Comparison of ENCODE assay signal across 2 cellular contexts in the genomic region with DNA sequence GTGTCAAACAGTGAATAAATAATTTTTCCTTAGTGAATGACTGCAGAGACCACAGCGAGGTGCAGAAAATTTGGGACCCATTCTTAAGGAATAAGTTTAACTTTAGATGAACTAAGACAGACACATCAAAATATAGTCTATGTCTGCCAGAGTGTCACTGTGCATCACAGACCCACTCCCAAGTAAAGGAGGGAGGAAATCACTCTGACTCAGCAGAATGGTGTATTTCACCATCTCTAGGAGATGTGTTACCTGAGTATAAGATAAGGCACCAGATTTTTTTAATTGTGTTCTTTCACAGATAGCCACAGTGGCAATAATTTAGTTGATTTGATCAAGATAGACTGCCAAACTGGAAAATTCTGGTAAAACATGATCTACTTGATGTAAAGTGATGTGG.
TF ChIP-seq lines count a peak whose summit lies in the region.

No MANE protein-coding gene starts in this region.

TF ChIP-seq in A549, 52 proteins besides CTCF, POLR2A, EP300 and RAD21:
- TF ChIP-seq NFE2L2 (conservative IDR thresholded peaks at IDR 0.05; ENCODE audit: low read length) (peak; percentile 36; the same call in 1 of the 2 replicates), MAFK (IDR thresholded peaks at IDR 0.05; ENCODE audit: partially characterized antibody) (peak; percentile 82), HEYL (CRISPR knock-in tag; IDR thresholded peaks at IDR 0.05) (no peak)

TF ChIP-seq in K562, 482 proteins besides CTCF, POLR2A, EP300 and RAD21:
- TF ChIP-seq SMARCA4 (IDR thresholded peaks at IDR 0.05) (no peak), ZNF316 (IDR thresholded peaks at IDR 0.05) (peak; percentile 93), MTA2 (IDR thresholded peaks at IDR 0.05; ENCODE audit: low read depth) (no peak), HNRNPUL1 (IDR thresholded peaks at IDR 0.05; ENCODE audit: low read length) (no peak), NFE2 (IDR thresholded peaks at IDR 0.05; ENCODE audit: low read depth) (peak; percentile 81), ETV6 (IDR thresholded peaks at IDR 0.05; ENCODE audit: borderline replicate concordance in 1 of 2, low read depth in 2 of 2, low read length in 1 of 2) (no peak), ETV6 (CRISPR knock-in tag; IDR thresholded peaks at IDR 0.05; ENCODE audit: borderline replicate concordance) (no peak), KLF13 (tag; IDR thresholded peaks at IDR 0.05; ENCODE audit: borderline replicate concordance, low read depth) (no peak), E2F3 (CRISPR knock-in tag; IDR thresholded peaks at IDR 0.05) (no peak), PHF20 (IDR thresholded peaks at IDR 0.05; ENCODE audit: partially characterized antibody) (no peak), ZNF551 (CRISPR knock-in tag; IDR thresholded peaks at IDR 0.05) (no peak), ZNF263 (CRISPR knock-in tag; IDR thresholded peaks at IDR 0.05; ENCODE audit: borderline replicate concordance) (no peak), PML (IDR thresholded peaks at IDR 0.05; ENCODE audit: low read length) (no peak), ZNF274 (IDR thresholded peaks at IDR 0.05; ENCODE audit: borderline replicate concordance, low read depth, low read length) (no peak), MAFF (IDR thresholded peaks at IDR 0.05; ENCODE audit: low read length) (peak; percentile 57; the same call in 1 of the 2 replicates), RBM34 (IDR thresholded peaks at IDR 0.05; ENCODE audit: borderline replicate concordance, insufficient read depth, low read length) (no peak), ZBTB7A (IDR thresholded peaks at IDR 0.05; ENCODE audit: borderline replicate concordance, control insufficient read depth, low read depth, low read length) (no peak), IRF2 (CRISPR knock-in tag; IDR thresholded peaks at IDR 0.05) (no peak), HDAC3 (IDR thresholded peaks at IDR 0.05; ENCODE audit: borderline replicate concordance, partially characterized antibody) (no peak), DMBX1 (CRISPR knock-in tag; IDR thresholded peaks at IDR 0.05; ENCODE audit: borderline replicate concordance) (no peak), BRD9 (IDR thresholded peaks at IDR 0.05; ENCODE audit: low read depth, partially characterized antibody) (no peak), ZEB2 (IDR thresholded peaks at IDR 0.05) (no peak), MAFK (IDR thresholded peaks at IDR 0.05; ENCODE audit: low read length) (peak; percentile 70), HOXB6 (CRISPR knock-in tag; IDR thresholded peaks at IDR 0.05; ENCODE audit: borderline replicate concordance) (no peak), C11orf30 (IDR thresholded peaks at IDR 0.05; ENCODE audit: low read depth) (peak; percentile 87), COPS2 (conservative IDR thresholded peaks at IDR 0.05) (no peak), RCOR1 (IDR thresholded peaks at IDR 0.05; ENCODE audit: borderline replicate concordance in 1 of 2, low read depth in 2 of 2, low read length in 2 of 2) (peak in 1 of 2 experiments; percentile 19; a peak in 1 of 4 replicates), TCFL5 (CRISPR knock-in tag; conservative IDR thresholded peaks at IDR 0.05) (no peak), HDAC2 (IDR thresholded peaks at IDR 0.05) (no peak), FOXM1 (IDR thresholded peaks at IDR 0.05; ENCODE audit: low read depth) (no peak), FOXM1 (CRISPR knock-in tag; IDR thresholded peaks at IDR 0.05; ENCODE audit: low read depth) (no peak), MAFG (tag; conservative IDR thresholded peaks at IDR 0.05) (peak; percentile 77)
- TF ChIP-seq, protein P1, sequence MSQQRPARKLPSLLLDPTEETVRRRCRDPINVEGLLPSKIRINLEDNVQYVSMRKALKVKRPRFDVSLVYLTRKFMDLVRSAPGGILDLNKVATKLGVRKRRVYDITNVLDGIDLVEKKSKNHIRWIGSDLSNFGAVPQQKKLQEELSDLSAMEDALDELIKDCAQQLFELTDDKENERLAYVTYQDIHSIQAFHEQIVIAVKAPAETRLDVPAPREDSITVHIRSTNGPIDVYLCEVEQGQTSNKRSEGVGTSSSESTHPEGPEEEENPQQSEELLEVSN (IDR thresholded peaks at IDR 0.05; ENCODE audit: borderline replicate concordance in 1 of 2, extremely low read depth in 1 of 2, insufficient read depth in 1 of 2, insufficient read length in 1 of 2, low read depth in 1 of 2, low read length in 1 of 2, poor library complexity in 1 of 2, severe bottlenecking in 1 of 2): no peak
